18 cellular contexts compared by ENCODE assay signal in the genomic region with DNA sequence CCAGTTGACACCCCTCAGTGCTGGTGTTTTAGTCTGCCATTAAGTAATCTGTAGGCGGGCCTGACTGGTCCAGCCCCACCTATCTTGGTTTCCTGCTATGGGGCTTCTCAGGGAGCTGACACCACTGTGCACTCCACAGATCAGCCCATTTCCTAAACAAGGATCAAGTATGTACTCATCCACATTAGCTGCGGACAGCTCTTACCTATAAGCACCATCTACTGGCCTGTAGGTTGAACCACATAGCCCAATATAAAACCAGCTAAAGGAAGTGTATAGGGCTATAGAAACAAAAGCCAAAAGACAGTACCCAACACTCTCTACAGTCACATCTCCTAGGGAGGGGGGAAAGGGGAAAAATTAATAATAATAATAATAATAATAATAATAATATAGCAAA.
"Had no signal": no experiment of that assay in that cellular context is flagged by ENCODE, and none has a peak within 500 bp of the region (broad histone marks: within the 10 kb centered on the region; RNA-seq: fewer than 3 reads in every experiment).

No MANE protein-coding gene starts in this region.

- H3K9me3 ChIP-seq: sigmoid colon, thoracic aorta, transverse colon had no signal

- H3K4me1 ChIP-seq: sigmoid colon, stomach, transverse colon had no signal

- H3K4me1 Mint-ChIP-seq: naive thymus-derived CD8-positive, alpha-beta T cell had no signal

- H3K4me2 ChIP-seq: hepatocyte had no signal

- H3K27me3 ChIP-seq: hepatocyte, sigmoid colon, stomach, transverse colon had no signal

- DNase-seq: effector CD4-positive, alpha-beta T cell; foreskin melanocyte; head of caudate nucleus; kidney; left cardiac atrium; left ventricle myocardium superior; naive thymus-derived CD8-positive, alpha-beta T cell; sigmoid colon; stimulated activated CD4-positive, alpha-beta T cell treated with anti-CD3 and anti-CD28 coated beads, Interleukin-2, amount 100 ng/mL, for 24 hours; stimulated activated CD4-positive, alpha-beta T cell treated with anti-CD3 and anti-CD28 coated beads, Interleukin-4, amount 100 ng/mL, for 4 hours; stimulated activated naive CD4-positive, alpha-beta T cell; stomach; substantia nigra; transverse colon had no signal

- H3K79me2 ChIP-seq: hepatocyte had no signal

- H3K27me3 Mint-ChIP-seq: naive thymus-derived CD8-positive, alpha-beta T cell had no signal

- H3K36me3 ChIP-seq: sigmoid colon, stomach, thoracic aorta, transverse colon had no signal

- H3K36me3 Mint-ChIP-seq: naive thymus-derived CD8-positive, alpha-beta T cell had no signal

- H3K27ac Mint-ChIP-seq: naive thymus-derived CD8-positive, alpha-beta T cell had no signal

- H2AFZ ChIP-seq: hepatocyte had no signal

- ATAC-seq: left cardiac atrium; left ventricle myocardium superior; naive thymus-derived CD8-positive, alpha-beta T cell had no signal

- H3K4me3 ChIP-seq: coronary artery, hepatocyte, sigmoid colon, skin epidermis, stomach, thoracic aorta, transverse colon had no signal

- H3K27ac ChIP-seq: coronary artery, hepatocyte, sigmoid colon, skin epidermis, stomach, thoracic aorta, transverse colon had no signal

- H3K4me3 Mint-ChIP-seq: naive thymus-derived CD8-positive, alpha-beta T cell had no signal
